In the genomic region with DNA sequence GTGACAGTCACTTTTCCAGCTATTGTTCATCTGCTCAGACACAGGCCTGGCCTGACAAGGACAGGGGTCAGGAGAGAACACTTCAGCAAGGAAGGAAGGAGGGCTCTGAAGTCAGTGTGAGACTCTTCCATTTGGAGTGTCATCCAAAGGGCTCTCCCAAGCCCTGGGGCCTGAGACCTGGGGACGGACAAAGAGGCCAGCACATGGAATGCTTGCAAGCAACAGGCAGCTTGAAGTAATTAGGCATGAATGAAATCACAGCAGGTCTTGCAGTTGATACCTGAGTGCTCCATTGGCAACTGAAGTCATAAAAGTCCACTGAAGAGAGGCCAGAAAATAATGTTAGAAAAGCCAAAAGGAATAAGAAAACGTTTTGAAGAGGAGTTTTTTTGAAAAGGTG, we compare ENCODE assay signal across 16 cellular contexts.
A peak's percentile ranks its signal among the peaks of the same experiment; 100 is the strongest.
DNase-seq lines count a peak whose midpoint lies in the region; ATAC-seq, FAIRE-seq and TF ChIP-seq lines count a peak whose summit lies in the region.
"Had no signal": no experiment of that assay in that cellular context is flagged by ENCODE, and none has a peak within 500 bp of the region (broad histone marks: within the 10 kb centered on the region; RNA-seq: fewer than 3 reads in every experiment).

No MANE protein-coding gene starts in this region.

- H3K27ac ChIP-seq in H1 (ENCODE audit: low read depth, low read length) (no peak overlapping the region), mesenchymal stem cell (ENCODE audit: low read length, poor library complexity, severe bottlenecking) (no peak overlapping the region), trophoblast cell (ENCODE audit: low read depth, low read length) (no peak overlapping the region)
- H3K27ac ChIP-seq: BLaER1 treated with 17β-estradiol and CSF1 and Interleukin-3, amounts not matched to agents 10 nM and 100 nM had no signal

- DNase-seq in NCI-H146 (lab: John Stamatoyannopoulos, UW) (peak; percentile 73), H1 (ENCODE audit: low read depth in 1 of 2, low spot score in 2 of 2) (no peak), mesenchymal stem cell (no peak), glomerular visceral epithelial cell (ENCODE audit: extremely low spot score) (no peak), trophoblast cell (no peak)
- DNase-seq in stimulated activated CD4-positive, alpha-beta T cell treated with anti-CD3 and anti-CD28 coated beads, Interleukin-1b, Interleukin-23, amount 100 ng/mL, for 48 hours = no peak
- DNase-seq: ACHN; Calu3; CD4-positive, CD25-positive, alpha-beta regulatory T cell; DMS 273 treated with DMSO at 0.1 percent for 48 hours; GOT3 had no signal

- no peak overlapping the region for H3K18ac ChIP-seq in H1 (ENCODE audit: extremely low read depth, low read length)
- H3K18ac ChIP-seq in mesenchymal stem cell (ENCODE audit: low read depth in 1 of 2, low read length in 2 of 2) = peak overlapping the region; percentile 7 to 77
- H3K18ac ChIP-seq in trophoblast cell (ENCODE audit: low read length) = no peak overlapping the region

- no peak overlapping the region for H3K9ac ChIP-seq in H1 (replicated peaks in 1 of 4; ENCODE audit: extremely low read depth in 1 of 4, low read depth in 3 of 4, low read length in 3 of 4)
- H3K9ac ChIP-seq in mesenchymal stem cell (ENCODE audit: low read length) = no peak overlapping the region
- H3K9ac ChIP-seq in trophoblast cell (ENCODE audit: low read length) = no peak overlapping the region
- H3K9ac ChIP-seq: BLaER1 treated with 17β-estradiol and CSF1 and Interleukin-3, amounts not matched to agents 10 nM and 100 nM had no signal

- no peak overlapping the region for H4K91ac ChIP-seq in H1 (replicated peaks; ENCODE audit: insufficient read length, low read length)
- H4K91ac ChIP-seq in mesenchymal stem cell (ENCODE audit: low read length) = no peak overlapping the region
- H4K91ac ChIP-seq in trophoblast cell (ENCODE audit: low read depth, low read length) = no peak overlapping the region

- H3K79me2 ChIP-seq in H1 (ENCODE audit: control insufficient read depth in 1 of 2, insufficient read depth in 2 of 2, low read length in 2 of 2) (no peaks in the 10 kb centered on the region), trophoblast cell (ENCODE audit: control insufficient read depth, insufficient read depth, low read length, poor library complexity) (no peaks in the 10 kb centered on the region)

- no peak overlapping the region for H4K12ac ChIP-seq in trophoblast cell (ENCODE audit: low read depth, low read length)

- TF ChIP-seq POLR2A in H1 (IDR thresholded peaks at IDR 0.05; ENCODE audit: control extremely low read depth in 1 of 2, low read depth in 2 of 2, low read length in 2 of 2) = no peak

- H3K23me2 ChIP-seq in H1 (ENCODE audit: low read depth, low read length) = no peaks in the 10 kb centered on the region

- H3K4ac ChIP-seq in H1 (replicated peaks; ENCODE audit: insufficient read length, low read depth, low read length) (no peak overlapping the region), mesenchymal stem cell (ENCODE audit: low read depth in 1 of 2, low read length in 2 of 2) (no peak overlapping the region), trophoblast cell (ENCODE audit: low read depth, low read length) (no peak overlapping the region)

- H2BK12ac ChIP-seq in H1 (ENCODE audit: low read depth, low read length) (no peak overlapping the region), mesenchymal stem cell (ENCODE audit: low read length in 2 of 2) (peak overlapping the region in 1 of 2 experiments; percentile 89), trophoblast cell (ENCODE audit: low read length) (no peak overlapping the region)

- H3K56ac ChIP-seq in H1 (replicated peaks; ENCODE audit: insufficient read length, low read depth, low read length) = no peak overlapping the region

- FAIRE-seq in H1 (lab: Jason Lieb, UNC) = no peak
- FAIRE-seq: HepG2 had no signal

- no peak for ATAC-seq in HG03571 (IDR thresholded peaks at IDR 0.05; ENCODE audit: unreplicated experiment)
- ATAC-seq: GM12878, HepG2 had no signal

- H2BK5ac ChIP-seq in H1 (ENCODE audit: low read depth, low read length) = no peak overlapping the region
- no peak overlapping the region for H2BK5ac ChIP-seq in mesenchymal stem cell (ENCODE audit: low read depth, low read length, poor library complexity, severe bottlenecking)
- H2BK5ac ChIP-seq in trophoblast cell (ENCODE audit: low read depth, low read length, poor library complexity) = no peak overlapping the region

- no peak for TF ChIP-seq EP300 in H1 (IDR thresholded peaks at IDR 0.05; ENCODE audit: borderline replicate concordance in 1 of 2, low read depth in 2 of 2, low read length in 2 of 2)

- H3K23ac ChIP-seq in H1 (ENCODE audit: insufficient read length) (no peak overlapping the region), mesenchymal stem cell (ENCODE audit: low read length in 2 of 2) (no peak overlapping the region), trophoblast cell (ENCODE audit: low read length) (no peak overlapping the region)

- no peak overlapping the region for H2BK20ac ChIP-seq in H1 (ENCODE audit: low read length)

- H3K4me1 ChIP-seq in H1 (replicated peaks in 1 of 4; ENCODE audit: control insufficient read depth in 3 of 4, insufficient read depth in 4 of 4, low read length in 3 of 4) (peaks cover 0 to 11% (median 4%) of the 10 kb centered on the region in 4 experiments; a peak in 3 of 7 replicates), mesenchymal stem cell (ENCODE audit: control insufficient read depth, insufficient read depth, low read depth, low read length) (peaks cover 2% of the 10 kb centered on the region), trophoblast cell (ENCODE audit: control insufficient read depth in 1 of 2, insufficient read depth in 2 of 2, low read length in 2 of 2) (peaks cover 11 to 14% of the 10 kb centered on the region in 2 experiments)
- H3K4me1 ChIP-seq: HAP-1 had no signal

- H3K9me3 ChIP-seq in H1 (ENCODE audit: insufficient read depth in 2 of 2, low read depth in 1 of 2, low read length in 1 of 2) = 0 out of 4 replicates have a peak, but pooled peaks cover 0 to 2% of the 10 kb centered on the region in 2 experiments
- H3K9me3 ChIP-seq in mesenchymal stem cell (ENCODE audit: control insufficient read depth, low read length) = no peaks in the 10 kb centered on the region
- peaks cover 2% of the 10 kb centered on the region for H3K9me3 ChIP-seq in trophoblast cell (ENCODE audit: insufficient read depth, low read depth, low read length)
- H3K9me3 ChIP-seq: HAP-1 had no signal

- no peak overlapping the region for H3K14ac ChIP-seq in H1 (ENCODE audit: insufficient read length)
- no peak overlapping the region for H3K14ac ChIP-seq in mesenchymal stem cell (ENCODE audit: low read length in 2 of 2)
- no peak overlapping the region for H3K14ac ChIP-seq in trophoblast cell (ENCODE audit: low read length)

- no peaks in the 10 kb centered on the region for H4K20me1 ChIP-seq in H1 (replicated peaks in 1 of 2; ENCODE audit: control insufficient read depth in 1 of 2, insufficient read depth in 2 of 2, low read length in 2 of 2)
- H4K20me1 ChIP-seq: BLaER1 treated with 17β-estradiol and CSF1 and Interleukin-3, amounts not matched to agents 10 nM and 100 nM had no signal

- H2BK15ac ChIP-seq in H1 (ENCODE audit: low read length) (no peak overlapping the region), mesenchymal stem cell (ENCODE audit: low read depth, poor library complexity, severe bottlenecking) (no peak overlapping the region)

- H3K27me3 ChIP-seq in H1 (replicated peaks in 1 of 4; ENCODE audit: control insufficient read depth in 3 of 4, extremely low read depth in 1 of 4, insufficient read depth in 3 of 4, low read length in 3 of 4) (no peaks in the 10 kb centered on the region; a peak in 1 of 7 replicates), mesenchymal stem cell (ENCODE audit: control insufficient read depth in 1 of 2, insufficient read depth in 1 of 2, low read length in 2 of 2) (peaks cover 0 to 4% of the 10 kb centered on the region in 2 experiments), trophoblast cell (ENCODE audit: insufficient read depth, low read length) (no peaks in the 10 kb centered on the region)
- H3K27me3 ChIP-seq: BLaER1 treated with 17β-estradiol and CSF1 and Interleukin-3, amounts not matched to agents 10 nM and 100 nM had no signal

- H3K4me3 ChIP-seq in H1 (ENCODE audit: extremely low read depth in 1 of 4, insufficient read depth in 2 of 4, low read depth in 3 of 4, low read length in 4 of 4) (no peak overlapping the region), mesenchymal stem cell (ENCODE audit: insufficient read depth in 1 of 2, low read depth in 1 of 2, low read length in 2 of 2) (no peak overlapping the region), trophoblast cell (ENCODE audit: low read depth, low read length) (no peak overlapping the region)
- H3K4me3 ChIP-seq: BLaER1 treated with 17β-estradiol and CSF1 and Interleukin-3, amounts not matched to agents 10 nM and 100 nM; GM12878; HAP-1 had no signal

- TF ChIP-seq RAD21 in H1 (IDR thresholded peaks at IDR 0.05 in 1 of 2, conservative IDR thresholded peaks at IDR 0.05 in 1 of 2; ENCODE audit: low read depth in 2 of 2, low read length in 2 of 2) = no peak

- H2AFZ ChIP-seq in H1 (ENCODE audit: low read length) (no peak overlapping the region), mesenchymal stem cell (ENCODE audit: low read depth, low read length) (no peak overlapping the region), trophoblast cell (ENCODE audit: insufficient read depth, low read length, poor library complexity) (no peak overlapping the region)

- H2BK120ac ChIP-seq in H1 (replicated peaks; ENCODE audit: low read depth, low read length) (no peak overlapping the region), mesenchymal stem cell (ENCODE audit: low read depth, low read length) (no peak overlapping the region), trophoblast cell (ENCODE audit: insufficient read depth, low read length, poor library complexity) (no peak overlapping the region)

- H3K36me3 ChIP-seq in H1 (ENCODE audit: control insufficient read depth in 2 of 4, insufficient read depth in 4 of 4, low read length in 3 of 4) (no peaks in the 10 kb centered on the region), mesenchymal stem cell (ENCODE audit: control insufficient read depth in 1 of 2, insufficient read depth in 2 of 2, low read depth in 1 of 2, low read length in 2 of 2) (no peaks in the 10 kb centered on the region), trophoblast cell (ENCODE audit: control insufficient read depth in 1 of 2, insufficient read depth in 2 of 2, low read length in 2 of 2) (no peaks in the 10 kb centered on the region)
- H3K36me3 ChIP-seq: BLaER1 treated with 17β-estradiol and CSF1 and Interleukin-3, amounts not matched to agents 10 nM and 100 nM; HAP-1 had no signal

- H2AK5ac ChIP-seq in H1 (ENCODE audit: low read depth, low read length) (no peak overlapping the region), mesenchymal stem cell (ENCODE audit: low read length, severe bottlenecking) (no peak overlapping the region), trophoblast cell (ENCODE audit: low read length) (no peak overlapping the region)

- WGBS in H1 (ENCODE audit: extremely low coverage in 1 of 2, insufficient coverage in 1 of 2, insufficient read length in 1 of 2, insufficient replicate concordance in 2 of 2, low coverage in 1 of 2, low lambda C conversion rate in 2 of 2, missing lambda C conversion rate in 1 of 2), 2 experiments = 78 to 100% methylated on average over 1 to 2 of the region's 2 CpGs
- WGBS in mesenchymal stem cell = 64% methylated on average over 2 of the region's 2 CpGs
- WGBS in trophoblast cell (ENCODE audit: extremely low coverage, insufficient coverage, insufficient read length) = 100% methylated on average over 1 of the region's 2 CpGs

- H4K8ac ChIP-seq in H1 (ENCODE audit: extremely low read depth, insufficient read depth, low read length) = no peak overlapping the region
- peak overlapping the region; percentile 38 for H4K8ac ChIP-seq in mesenchymal stem cell (ENCODE audit: low read length)
- no peak overlapping the region for H4K8ac ChIP-seq in trophoblast cell (ENCODE audit: low read depth, low read length)

- no peak overlapping the region for H3K4me2 ChIP-seq in H1 (ENCODE audit: insufficient read depth in 1 of 2, low read depth in 2 of 2, low read length in 2 of 2)
- no peak overlapping the region for H3K4me2 ChIP-seq in mesenchymal stem cell (ENCODE audit: low read length, poor library complexity, severe bottlenecking)
- no peak overlapping the region for H3K4me2 ChIP-seq in trophoblast cell (ENCODE audit: low read length)
- H3K4me2 ChIP-seq: BLaER1 treated with 17β-estradiol and CSF1 and Interleukin-3, amounts not matched to agents 10 nM and 100 nM had no signal

- CTCF ChIA-PET in H1 (lab: Charles Lee; ENCODE audit: partially characterized antibody) = interaction anchor here (0.6 kb wide), 1 partner anchor 151 kb away, joined by 4 read pairs; no protein-coding TSS in a partner anchor

- POLR2A ChIA-PET in H1 (lab: Charles Lee; ENCODE audit: partially characterized antibody) = interaction anchor here (1.4 kb wide), 1 partner anchor 10 kb away, joined by 3 read pairs; no protein-coding TSS in a partner anchor

- TF ChIP-seq CTCF in H1 (IDR thresholded peaks at IDR 0.05; ENCODE audit: control extremely low read depth in 1 of 3, insufficient read depth in 1 of 3, low read depth in 1 of 3, low read length in 3 of 3) = no peak

- H3K79me1 ChIP-seq in H1 (ENCODE audit: low read depth, low read length) = no peaks in the 10 kb centered on the region
- no peaks in the 10 kb centered on the region for H3K79me1 ChIP-seq in mesenchymal stem cell (replicated peaks; ENCODE audit: low read length, poor library complexity, severe bottlenecking)
- peaks cover under 1% of the 10 kb centered on the region for H3K79me1 ChIP-seq in trophoblast cell (ENCODE audit: low read length)

- H4K5ac ChIP-seq in H1 (ENCODE audit: insufficient read length, low read depth, low read length) = no peak overlapping the region

Comparison
In these comparisons a context has a peak if more than half of its experiments do, and no peak if none do; other contexts are left out.
1. H3K18ac ChIP-seq: peak in mesenchymal stem cell (2 of 2); none in H1 (single experiment) and trophoblast cell (single experiment).